10 cellular contexts compared by ENCODE assay signal in genomic region chr7:127486654-127487053, GRCh38.
DNase-seq lines count a peak whose midpoint lies in the region; ATAC-seq and TF ChIP-seq lines count a peak whose summit lies in the region.
"Had no signal": no experiment of that assay in that cellular context is flagged by ENCODE, and none has a peak within 500 bp of the region (broad histone marks: within the 10 kb centered on the region; RNA-seq: fewer than 3 reads in every experiment).

No MANE protein-coding gene starts in this region.

- H3K4me3 ChIP-seq in AG09309 (ENCODE audit: control insufficient read depth, low read depth, low read length) (no peak overlapping the region), brain microvascular endothelial cell (ENCODE audit: low read depth, low read length) (no peak overlapping the region)
- H3K4me3 ChIP-seq: ovary, upper lobe of left lung had no signal

- no peak overlapping the region for H3K27ac ChIP-seq in brain microvascular endothelial cell
- H3K27ac ChIP-seq: ovary, upper lobe of left lung had no signal

- ATAC-seq in GM18868 (IDR thresholded peaks at IDR 0.05; ENCODE audit: unreplicated experiment) (peak; percentile 93), left colon (no peak)

- intact Hi-C loops in left colon (cut with DNase I, micrococcal nuclease) = no loop called here

- DNase-seq in AG09309 (ENCODE audit: low read depth) (no peak), HK-2 (ENCODE audit: unreplicated experiment) (peak; percentile 4), brain microvascular endothelial cell (no peak), left colon (no peak), cerebellum (ENCODE audit: low spot score) (no peak), NCI-H2107 (lab: John Stamatoyannopoulos, UW) (no peak), NCI-H345 (lab: John Stamatoyannopoulos, UW) (no peak)
- DNase-seq: ovary, upper lobe of left lung had no signal

- TF ChIP-seq CTCF in AG09309 (IDR thresholded peaks at IDR 0.05; ENCODE audit: control insufficient read depth, insufficient read depth, low read depth, low read length, missing control alignments) = peak; percentile 5
- TF ChIP-seq CTCF in brain microvascular endothelial cell (IDR thresholded peaks at IDR 0.05; ENCODE audit: low read depth, low read length, missing control alignments) = peak; percentile 43

- in situ Hi-C loops in brain microvascular endothelial cell (cut with HindIII; ENCODE audit: low pct_ligation_motif_present, low sequenced_read_pairs) = no loop called here

- no peaks in the 10 kb centered on the region for H3K27me3 ChIP-seq in brain microvascular endothelial cell (replicated peaks)
- H3K27me3 ChIP-seq: ovary, upper lobe of left lung had no signal

- H3K36me3 ChIP-seq in brain microvascular endothelial cell (replicated peaks) = no peaks in the 10 kb centered on the region
- H3K36me3 ChIP-seq: ovary, upper lobe of left lung had no signal
